Comparison of ENCODE assay signal across 15 cellular contexts in the genomic region with DNA sequence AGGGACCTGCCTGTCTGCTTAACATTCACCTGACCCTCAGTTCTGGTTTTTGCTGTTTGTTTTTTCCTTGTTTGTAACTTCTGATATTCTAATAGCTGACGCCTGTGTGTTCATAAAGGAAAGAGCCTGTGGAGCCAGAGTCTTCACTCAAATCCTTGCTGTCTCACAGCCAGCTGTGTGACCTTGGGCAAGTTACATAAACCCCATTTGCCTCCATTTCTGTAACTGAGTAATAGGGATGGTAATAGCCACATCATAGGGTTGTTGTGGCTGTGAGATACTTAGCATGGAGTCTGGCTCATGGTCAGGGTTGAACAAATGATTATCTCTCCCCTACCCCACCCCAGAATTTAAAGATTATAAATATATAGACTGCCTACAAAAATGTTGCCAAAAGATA. TPM values are rescaled to one million over a fixed set of nuclear protein-coding genes. Genes with fewer than 3 reads are reported as not detected.
A peak's percentile ranks its signal among the peaks of the same experiment; 100 is the strongest.
DNase-seq lines count a peak whose midpoint lies in the region; ATAC-seq and TF ChIP-seq lines count a peak whose summit lies in the region.
"Had no signal": no experiment of that assay in that cellular context is flagged by ENCODE, and none has a peak within 500 bp of the region (broad histone marks: within the 10 kb centered on the region; RNA-seq: fewer than 3 reads in every experiment).

No MANE protein-coding gene starts in this region.

- no peak overlapping the region for H3K4me3 ChIP-seq in HEK293 (ENCODE audit: low read depth, low read length)
- no peak overlapping the region for H3K4me3 ChIP-seq in sigmoid colon
- H3K4me3 ChIP-seq: HAP-1, SK-N-MC had no signal

- 83 to 92% methylated on average over 1 of the region's 1 CpG for WGBS in sigmoid colon, 2 donors

- H3K9me3 ChIP-seq in HEK293 (ENCODE audit: control insufficient read depth, insufficient read depth, low read depth, low read length) (no peaks in the 10 kb centered on the region), sigmoid colon (no peaks in the 10 kb centered on the region)
- H3K9me3 ChIP-seq: HAP-1 had no signal

- H3K4me3 Mint-ChIP-seq in activated T-helper 2 cell treated with anti-CD3 and anti-CD28 coated beads, Interferon-gamma antibody, Interleukin-2, Interleukin-4, amounts not matched to agents 10 μg/mL and 5 μg/mL and 100 μg/mL, durations not matched to agents 14 hours and 24 hours and 36 hours (ENCODE audit: low read depth), result no peak overlapping the region
- H3K4me3 Mint-ChIP-seq in immature natural killer cell, result no peak overlapping the region
- H3K4me3 Mint-ChIP-seq in stimulated activated effector memory CD8-positive, alpha-beta T cell treated with anti-CD3 and anti-CD28 coated beads, Interleukin-12 subunit alpha, Interleukin-12 subunit beta, amount 100 ng/mL, for 72 hours, result no peak overlapping the region
- H3K4me3 Mint-ChIP-seq: activated naive CD8-positive, alpha-beta T cell treated with anti-CD3 and anti-CD28 coated beads for 36 hours had no signal

- no peaks in the 10 kb centered on the region for H3K27me3 Mint-ChIP-seq in activated T-helper 2 cell treated with anti-CD3 and anti-CD28 coated beads, Interferon-gamma antibody, Interleukin-2, Interleukin-4, amounts not matched to agents 10 μg/mL and 5 μg/mL and 100 μg/mL, durations not matched to agents 14 hours and 24 hours and 36 hours (ENCODE audit: low read depth)
- no peaks in the 10 kb centered on the region for H3K27me3 Mint-ChIP-seq in immature natural killer cell (ENCODE audit: low read depth in 3 of 3)
- H3K27me3 Mint-ChIP-seq: activated naive CD8-positive, alpha-beta T cell treated with anti-CD3 and anti-CD28 coated beads for 36 hours had no signal

- no peak overlapping the region for H3K27ac ChIP-seq in HEK293 (ENCODE audit: extremely low read depth, low read depth, low read length)
- peak overlapping the region in 2 of 4 donors; percentile 39 to 99 for H3K27ac ChIP-seq in sigmoid colon
- H3K27ac ChIP-seq: SK-N-MC had no signal

- CTCF ChIA-PET in HEK293 (lab: Yijun Ruan, JAX), result interaction anchor here (0.6 kb wide), 2 partner anchors 15 to 142 kb away, joined by 3 read pairs; no protein-coding TSS in a partner anchor

- no peaks in the 10 kb centered on the region for H3K9me3 Mint-ChIP-seq in activated T-helper 2 cell treated with anti-CD3 and anti-CD28 coated beads, Interferon-gamma antibody, Interleukin-2, Interleukin-4, amounts not matched to agents 10 μg/mL and 5 μg/mL and 100 μg/mL, durations not matched to agents 14 hours and 24 hours and 36 hours
- no peaks in the 10 kb centered on the region for H3K9me3 Mint-ChIP-seq in immature natural killer cell
- H3K9me3 Mint-ChIP-seq in stimulated activated effector memory CD8-positive, alpha-beta T cell treated with anti-CD3 and anti-CD28 coated beads, Interleukin-12 subunit alpha, Interleukin-12 subunit beta, amount 100 ng/mL, for 72 hours, result no peaks in the 10 kb centered on the region
- H3K9me3 Mint-ChIP-seq: activated naive CD8-positive, alpha-beta T cell treated with anti-CD3 and anti-CD28 coated beads for 36 hours had no signal

- H3K36me3 Mint-ChIP-seq in activated T-helper 2 cell treated with anti-CD3 and anti-CD28 coated beads, Interferon-gamma antibody, Interleukin-2, Interleukin-4, amounts not matched to agents 10 μg/mL and 5 μg/mL and 100 μg/mL, durations not matched to agents 14 hours and 24 hours and 36 hours (ENCODE audit: low read depth), result peaks cover 5% of the 10 kb centered on the region
- H3K36me3 Mint-ChIP-seq in immature natural killer cell, result peaks cover under 1 to 9% (median 3%) of the 10 kb centered on the region in 3 donors
- H3K36me3 Mint-ChIP-seq in stimulated activated effector memory CD8-positive, alpha-beta T cell treated with anti-CD3 and anti-CD28 coated beads, Interleukin-12 subunit alpha, Interleukin-12 subunit beta, amount 100 ng/mL, for 72 hours, result peaks cover 27% of the 10 kb centered on the region

- no peak for TF ChIP-seq EP300 in sigmoid colon (IDR thresholded peaks at IDR 0.05)

- peaks cover 33% of the 10 kb centered on the region for H3K4me1 ChIP-seq in HEK293 (ENCODE audit: control insufficient read depth, insufficient read depth, low read length)
- peaks cover 0 to 87% (median 64%) of the 10 kb centered on the region in 4 donors for H3K4me1 ChIP-seq in sigmoid colon
- H3K4me1 ChIP-seq: HAP-1 had no signal

- POLR2A ChIA-PET in HEK293 (lab: Yijun Ruan, JAX), result no interaction called here

- ATAC-seq in stimulated activated effector memory CD8-positive, alpha-beta T cell treated with anti-CD3 and anti-CD28 coated beads, Interleukin-12 subunit alpha, Interleukin-12 subunit beta, amount 100 ng/mL, for 72 hours, result peak; percentile 43
- no peak for ATAC-seq in HG03095 (IDR thresholded peaks at IDR 0.05; ENCODE audit: unreplicated experiment)

- H3K27ac Mint-ChIP-seq in activated T-helper 2 cell treated with anti-CD3 and anti-CD28 coated beads, Interferon-gamma antibody, Interleukin-2, Interleukin-4, amounts not matched to agents 10 μg/mL and 5 μg/mL and 100 μg/mL, durations not matched to agents 14 hours and 24 hours and 36 hours, result peak overlapping the region; percentile 87
- peak overlapping the region in 4 of 6 donors; percentile 8 to 66 (median 52) for H3K27ac Mint-ChIP-seq in immature natural killer cell
- peak overlapping the region; percentile 77 for H3K27ac Mint-ChIP-seq in stimulated activated effector memory CD8-positive, alpha-beta T cell treated with anti-CD3 and anti-CD28 coated beads, Interleukin-12 subunit alpha, Interleukin-12 subunit beta, amount 100 ng/mL, for 72 hours
- H3K27ac Mint-ChIP-seq: activated naive CD8-positive, alpha-beta T cell treated with anti-CD3 and anti-CD28 coated beads for 36 hours had no signal

- intact Hi-C loops in activated T-helper 2 cell treated with anti-CD3 and anti-CD28 coated beads, Interferon-gamma antibody, Interleukin-2, Interleukin-4, amounts not matched to agents 10 μg/mL and 5 μg/mL and 100 μg/mL, durations not matched to agents 14 hours and 24 hours and 36 hours (cut with micrococcal nuclease), result no loop called here
- intact Hi-C loops in sigmoid colon (cut with DNase I), result no loop called here

- peaks cover 62% of the 10 kb centered on the region for H3K4me1 Mint-ChIP-seq in activated T-helper 2 cell treated with anti-CD3 and anti-CD28 coated beads, Interferon-gamma antibody, Interleukin-2, Interleukin-4, amounts not matched to agents 10 μg/mL and 5 μg/mL and 100 μg/mL, durations not matched to agents 14 hours and 24 hours and 36 hours (ENCODE audit: low read depth)
- H3K4me1 Mint-ChIP-seq in immature natural killer cell, result peaks cover 56 to 72% of the 10 kb centered on the region in 2 donors
- peaks cover 69% of the 10 kb centered on the region for H3K4me1 Mint-ChIP-seq in stimulated activated effector memory CD8-positive, alpha-beta T cell treated with anti-CD3 and anti-CD28 coated beads, Interleukin-12 subunit alpha, Interleukin-12 subunit beta, amount 100 ng/mL, for 72 hours

- H3K27me3 ChIP-seq in sigmoid colon, result no peaks in the 10 kb centered on the region

- DNase-seq in activated T-helper 2 cell treated with anti-CD3 and anti-CD28 coated beads, Interferon-gamma antibody, Interleukin-2, Interleukin-4, amounts not matched to agents 10 μg/mL and 5 μg/mL and 100 μg/mL, durations not matched to agents 14 hours and 24 hours and 36 hours (ENCODE audit: low spot score), result no peak
- no peak for DNase-seq in immature natural killer cell
- DNase-seq in stimulated activated effector memory CD8-positive, alpha-beta T cell treated with anti-CD3 and anti-CD28 coated beads, Interleukin-12 subunit alpha, Interleukin-12 subunit beta, amount 100 ng/mL, for 72 hours (ENCODE audit: low spot score in 2 of 2), result no peak
- no peak for DNase-seq in sigmoid colon
- no peak for DNase-seq in RPMI8226
- DNase-seq: activated naive CD8-positive, alpha-beta T cell treated with anti-CD3 and anti-CD28 coated beads for 36 hours; COR-L47; MV-4-11; NCI-H2171 treated with DMSO at 0.1 percent for 48 hours; NK-92 treated with Interleukin-12 subunit alpha and Interleukin-12 subunit beta, amount 100 ng/mL, for 24 hours; stimulated activated naive CD4-positive, alpha-beta T cell treated with Interleukin-2 at 50 U/mL for 16 hours had no signal

- no peak for TF ChIP-seq POLR2A in sigmoid colon (IDR thresholded peaks at IDR 0.05)

- H3K36me3 ChIP-seq in HEK293 (ENCODE audit: control insufficient read depth in 2 of 2, insufficient read depth in 1 of 2, low read length in 2 of 2) (no peaks in the 10 kb centered on the region), sigmoid colon (no peaks in the 10 kb centered on the region)
- H3K36me3 ChIP-seq: HAP-1 had no signal

- no peak for TF ChIP-seq CTCF in HEK293 (tag by site-specific recombination; IDR thresholded peaks at IDR 0.05)
- no peak for TF ChIP-seq CTCF in sigmoid colon (IDR thresholded peaks at IDR 0.05)

RNA-seq across cellular contexts. Expression of gene WBP1L, which starts 27.0 kb away (rescaled TPM):
- 18.0 and 19.9 TPM in 2 replicates for total RNA-seq in activated T-helper 2 cell treated with anti-CD3 and anti-CD28 coated beads, Interferon-gamma antibody, Interleukin-2, Interleukin-4, amounts not matched to agents 10 μg/mL and 5 μg/mL and 100 μg/mL, durations not matched to agents 14 hours and 24 hours and 36 hours
- polyA plus RNA-seq in immature natural killer cell, result 10 to 100 TPM; 34.1 to 53.1 (median 35.2) TPM
- 100 to 1,000 TPM in 2 of 4 donors, 10 to 100 TPM in 2; 83.8 to 148 (median 115) TPM for total RNA-seq in sigmoid colon
- 10 to 100 TPM; 22.9 to 39.3 (median 25.8) TPM for polyA plus RNA-seq in sigmoid colon

RNA-seq across cellular contexts. Expression of gene SFXN2, which starts 56.4 kb away (rescaled TPM):
- 52.2 and 54.0 TPM in 2 replicates for total RNA-seq in activated T-helper 2 cell treated with anti-CD3 and anti-CD28 coated beads, Interferon-gamma antibody, Interleukin-2, Interleukin-4, amounts not matched to agents 10 μg/mL and 5 μg/mL and 100 μg/mL, durations not matched to agents 14 hours and 24 hours and 36 hours
- polyA plus RNA-seq in immature natural killer cell (1 to 10 TPM; 4.9 to 9.6 (median 7.9) TPM), sigmoid colon (10 to 100 TPM in 1 of 3 donors, 1 to 10 TPM in 2; 2.4 to 11.6 (median 3.0) TPM)
- total RNA-seq in sigmoid colon, result 1 to 10 TPM in 2 of 4 donors, under 1 TPM in 2; 0.66 to 6.1 (median 1.5) TPM

RNA-seq across cellular contexts. Expression of gene ARL3, which starts 56.6 kb away (rescaled TPM):
- 11.1 and 12.2 TPM in 2 replicates for total RNA-seq in activated T-helper 2 cell treated with anti-CD3 and anti-CD28 coated beads, Interferon-gamma antibody, Interleukin-2, Interleukin-4, amounts not matched to agents 10 μg/mL and 5 μg/mL and 100 μg/mL, durations not matched to agents 14 hours and 24 hours and 36 hours
- polyA plus RNA-seq in immature natural killer cell, result 1 to 10 TPM; 2.6 to 3.9 (median 3.6) TPM
- total RNA-seq in sigmoid colon, result 10 to 100 TPM in 2 of 4 donors, 1 to 10 TPM in 2; 7.3 to 12.0 (median 9.3) TPM
- 1 to 10 TPM; 4.6 to 8.4 (median 5.4) TPM for polyA plus RNA-seq in sigmoid colon
